In genomic region chr10:11742779-11743298, GRCh38 we compare ENCODE assay signal across 8 cellular contexts. TPM values are rescaled to one million over a fixed set of nuclear protein-coding genes. Genes with fewer than 3 reads are reported as not detected.
DNase-seq lines count a peak whose midpoint lies in the region; TF ChIP-seq lines count a peak whose summit lies in the region.

No MANE protein-coding gene starts in this region.

- intact Hi-C loops in activated T-helper 2 cell treated with anti-CD3 and anti-CD28 coated beads, Interferon-gamma antibody, Interleukin-2, Interleukin-4, amounts not matched to agents 10 μg/mL and 5 μg/mL and 100 μg/mL, durations not matched to agents 14 hours and 24 hours and 36 hours (cut with micrococcal nuclease): no loop called here

- H3K4me3 Mint-ChIP-seq in activated T-helper 2 cell treated with anti-CD3 and anti-CD28 coated beads, Interferon-gamma antibody, Interleukin-2, Interleukin-4, amounts not matched to agents 10 μg/mL and 5 μg/mL and 100 μg/mL, durations not matched to agents 14 hours and 24 hours and 36 hours (ENCODE audit: low read depth): no peak overlapping the region

- peak overlapping the region; percentile 44 for H4K8ac ChIP-seq in trophoblast cell (ENCODE audit: low read depth, low read length)

- no peaks in the 10 kb centered on the region for H4K20me1 ChIP-seq in OCI-LY1 (ENCODE audit: insufficient read depth, low read length)

- no peaks in the 10 kb centered on the region for H3K9me2 ChIP-seq in OCI-LY1 (ENCODE audit: low read depth, low read length)

- DNase-seq in fibroblast of the aortic adventitia (ENCODE audit: low read depth) (no peak), trophoblast cell (peak; percentile 27 to 53), NCI-H69 (lab: John Stamatoyannopoulos, UW) (no peak), DMS53 treated with DMSO at 0.1 percent for 48 hours (lab: John Stamatoyannopoulos, UW; ENCODE audit: unreplicated experiment) (no peak)
- DNase-seq in activated CD4-positive, alpha-beta T cell treated with anti-CD3 and anti-CD28 coated beads for 1 hour: no peak
- no peak for DNase-seq in activated T-helper 2 cell treated with anti-CD3 and anti-CD28 coated beads, Interferon-gamma antibody, Interleukin-2, Interleukin-4, amounts not matched to agents 10 μg/mL and 5 μg/mL and 100 μg/mL, durations not matched to agents 14 hours and 24 hours and 36 hours (ENCODE audit: low spot score)

- no peak overlapping the region for H2AK5ac ChIP-seq in trophoblast cell (ENCODE audit: low read length)

- H3K79me2 ChIP-seq in OCI-LY1 (ENCODE audit: insufficient read depth, low read length): no peaks in the 10 kb centered on the region
- no peaks in the 10 kb centered on the region for H3K79me2 ChIP-seq in trophoblast cell (ENCODE audit: control insufficient read depth, insufficient read depth, low read length, poor library complexity)

- H2BK120ac ChIP-seq in trophoblast cell (ENCODE audit: insufficient read depth, low read length, poor library complexity): no peak overlapping the region

- no peaks in the 10 kb centered on the region for H3K9me3 ChIP-seq in OCI-LY1 (ENCODE audit: low read length)
- H3K9me3 ChIP-seq in trophoblast cell (ENCODE audit: insufficient read depth, low read depth, low read length): peaks cover 3% of the 10 kb centered on the region

- H3K27ac ChIP-seq in OCI-LY1 (ENCODE audit: low read depth, low read length, poor library complexity, severe bottlenecking) (no peak overlapping the region), trophoblast cell (ENCODE audit: low read depth, low read length) (no peak overlapping the region)

- H3K4ac ChIP-seq in trophoblast cell (ENCODE audit: low read depth, low read length): no peak overlapping the region

- H3K36me3 Mint-ChIP-seq in activated T-helper 2 cell treated with anti-CD3 and anti-CD28 coated beads, Interferon-gamma antibody, Interleukin-2, Interleukin-4, amounts not matched to agents 10 μg/mL and 5 μg/mL and 100 μg/mL, durations not matched to agents 14 hours and 24 hours and 36 hours (ENCODE audit: low read depth): peaks cover 2% of the 10 kb centered on the region

- no peak overlapping the region for H4K91ac ChIP-seq in trophoblast cell (ENCODE audit: low read depth, low read length)

- H3F3A ChIP-seq in OCI-LY1 (ENCODE audit: insufficient read depth, low read length): no peaks in the 10 kb centered on the region

- no peak overlapping the region for H2BK5ac ChIP-seq in trophoblast cell (ENCODE audit: low read depth, low read length, poor library complexity)

- no peak overlapping the region for H2BK12ac ChIP-seq in trophoblast cell (ENCODE audit: low read length)

- H3K4me1 ChIP-seq in OCI-LY1 (ENCODE audit: insufficient read depth, low read length, severe bottlenecking): peaks cover 10% of the 10 kb centered on the region
- H3K4me1 ChIP-seq in trophoblast cell (ENCODE audit: control insufficient read depth in 1 of 2, insufficient read depth in 2 of 2, low read length in 2 of 2): peaks cover 0 to 7% of the 10 kb centered on the region in 2 experiments

- no peaks in the 10 kb centered on the region for H3K79me1 ChIP-seq in trophoblast cell (ENCODE audit: low read length)

- no peak overlapping the region for H3K18ac ChIP-seq in trophoblast cell (ENCODE audit: low read length)

- no peak overlapping the region for H3K27ac Mint-ChIP-seq in activated T-helper 2 cell treated with anti-CD3 and anti-CD28 coated beads, Interferon-gamma antibody, Interleukin-2, Interleukin-4, amounts not matched to agents 10 μg/mL and 5 μg/mL and 100 μg/mL, durations not matched to agents 14 hours and 24 hours and 36 hours

- H4K12ac ChIP-seq in trophoblast cell (ENCODE audit: low read depth, low read length): no peak overlapping the region

- no peak overlapping the region for H2AFZ ChIP-seq in OCI-LY1 (ENCODE audit: low read length)
- peak overlapping the region; percentile 35 for H2AFZ ChIP-seq in trophoblast cell (ENCODE audit: insufficient read depth, low read length, poor library complexity)

- no CpG with 5 or more reads among the region's 31 CpGs for WGBS in trophoblast cell (ENCODE audit: extremely low coverage, insufficient coverage, insufficient read length)

- H3K27me3 Mint-ChIP-seq in activated T-helper 2 cell treated with anti-CD3 and anti-CD28 coated beads, Interferon-gamma antibody, Interleukin-2, Interleukin-4, amounts not matched to agents 10 μg/mL and 5 μg/mL and 100 μg/mL, durations not matched to agents 14 hours and 24 hours and 36 hours (ENCODE audit: low read depth): peaks cover 32% of the 10 kb centered on the region

- no peaks in the 10 kb centered on the region for H3K27me3 ChIP-seq in OCI-LY1 (ENCODE audit: insufficient read depth, low read length)
- no peaks in the 10 kb centered on the region for H3K27me3 ChIP-seq in trophoblast cell (ENCODE audit: insufficient read depth, low read length)

- H3K4me3 ChIP-seq in GM08714 (ENCODE audit: low read length) (peak overlapping the region; percentile 58; the same call in 1 of the 2 replicates), OCI-LY1 (ENCODE audit: low read depth, low read length, poor library complexity, severe bottlenecking) (peak overlapping the region; percentile 65), fibroblast of the aortic adventitia (ENCODE audit: low read depth, low read length) (peak overlapping the region; percentile 68), trophoblast cell (ENCODE audit: low read depth, low read length) (peak overlapping the region; percentile 77)

- no peaks in the 10 kb centered on the region for H3K4me1 Mint-ChIP-seq in activated T-helper 2 cell treated with anti-CD3 and anti-CD28 coated beads, Interferon-gamma antibody, Interleukin-2, Interleukin-4, amounts not matched to agents 10 μg/mL and 5 μg/mL and 100 μg/mL, durations not matched to agents 14 hours and 24 hours and 36 hours (ENCODE audit: low read depth)

- no peak overlapping the region for H3K14ac ChIP-seq in trophoblast cell (ENCODE audit: low read length)

- H3K9me3 Mint-ChIP-seq in activated T-helper 2 cell treated with anti-CD3 and anti-CD28 coated beads, Interferon-gamma antibody, Interleukin-2, Interleukin-4, amounts not matched to agents 10 μg/mL and 5 μg/mL and 100 μg/mL, durations not matched to agents 14 hours and 24 hours and 36 hours: peaks cover 3% of the 10 kb centered on the region

- H3K23ac ChIP-seq in trophoblast cell (ENCODE audit: low read length): no peak overlapping the region

- H3K36me3 ChIP-seq in OCI-LY1 (ENCODE audit: insufficient read depth, low read length): no peaks in the 10 kb centered on the region
- H3K36me3 ChIP-seq in trophoblast cell (ENCODE audit: control insufficient read depth in 1 of 2, insufficient read depth in 2 of 2, low read length in 2 of 2): no peaks in the 10 kb centered on the region

- peak overlapping the region; percentile 70 for H3K4me2 ChIP-seq in OCI-LY1 (ENCODE audit: low read length)
- peak overlapping the region; percentile 69 for H3K4me2 ChIP-seq in trophoblast cell (ENCODE audit: low read length)

- no peak overlapping the region; the same call in 1 of the 2 replicates for H3K9ac ChIP-seq in OCI-LY1 (ENCODE audit: low read length)
- H3K9ac ChIP-seq in trophoblast cell (ENCODE audit: low read length): no peak overlapping the region

- TF ChIP-seq CTCF in OCI-LY1 (IDR thresholded peaks at IDR 0.05; ENCODE audit: low read length) (no peak), fibroblast of the aortic adventitia (IDR thresholded peaks at IDR 0.05; ENCODE audit: insufficient read depth, low read length) (no peak)

RNA-seq across cellular contexts. Expression of gene ECHDC3, which starts 0.7 kb away (rescaled TPM):
- total RNA-seq in fibroblast of the aortic adventitia (ENCODE audit: low replicate concordance): 0.98 and 1.2 TPM in 2 replicates
- polyA plus RNA-seq in trophoblast cell (2013): 2.5 and 2.8 TPM in 2 replicates
- total RNA-seq in activated T-helper 2 cell treated with anti-CD3 and anti-CD28 coated beads, Interferon-gamma antibody, Interleukin-2, Interleukin-4, amounts not matched to agents 10 μg/mL and 5 μg/mL and 100 μg/mL, durations not matched to agents 14 hours and 24 hours and 36 hours: 0.23 TPM in 1 of 2 replicates, not detected in the other

Comparison
In these comparisons a context has a peak if more than half of its experiments do, and no peak if none do; other contexts are left out.
1. DNase-seq: peak in trophoblast cell (2 of 2); none in fibroblast of the aortic adventitia (single experiment), NCI-H69 (single experiment), activated CD4-positive, alpha-beta T cell treated with anti-CD3 and anti-CD28 coated beads for 1 hour (single experiment), activated T-helper 2 cell treated with anti-CD3 and anti-CD28 coated beads, Interferon-gamma antibody, Interleukin-2, Interleukin-4, amounts not matched to agents 10 μg/mL and 5 μg/mL and 100 μg/mL, durations not matched to agents 14 hours and 24 hours and 36 hours (single experiment) and DMS53 treated with DMSO at 0.1 percent for 48 hours (single experiment).
2. Peak in every context shown above with its lines, with median percentiles within 50 percentile points of each other: H3K4me3 ChIP-seq.